ENCODE assay signal across 1 cellular context in genomic region chr9:70988551-70988950, GRCh38.
TF ChIP-seq lines count a peak whose summit lies in the region.

No MANE protein-coding gene starts in this region.

TF ChIP-seq in GM23338, 12 proteins besides CTCF, POLR2A, EP300 and RAD21 (continued from another document):
- TF ChIP-seq ETS1 (IDR thresholded peaks at IDR 0.05) = no peak
